26 cellular contexts compared by ENCODE assay signal in the genomic region with DNA sequence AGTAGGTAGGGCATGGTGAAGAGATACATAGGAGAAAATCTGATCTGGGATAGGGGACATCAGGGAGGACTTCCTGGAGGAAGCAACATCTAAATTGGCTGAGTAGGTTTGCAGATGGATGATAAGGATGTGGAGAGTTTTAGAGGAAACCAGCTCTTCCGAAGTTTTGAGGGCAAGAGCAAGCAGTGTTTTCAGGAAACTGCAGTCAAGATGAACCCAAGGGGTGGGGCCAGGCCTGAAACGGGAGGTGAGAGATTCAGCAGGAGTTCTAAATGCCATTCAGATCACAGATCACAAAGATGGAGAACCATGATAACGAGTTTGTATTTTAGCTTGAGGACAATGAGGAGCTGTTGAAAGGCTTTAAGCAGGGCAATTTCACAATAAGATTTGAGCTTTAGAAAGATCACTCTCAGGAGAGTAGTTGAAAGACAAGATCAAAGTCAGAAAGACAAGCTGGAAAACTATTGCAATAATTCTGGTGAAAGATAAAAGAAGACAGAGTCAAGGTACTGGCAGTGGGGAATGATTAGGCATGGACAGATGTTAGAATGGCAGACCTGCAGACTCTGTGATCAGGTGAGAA.
DNase-seq lines count a peak whose midpoint lies in the region; ATAC-seq and TF ChIP-seq lines count a peak whose summit lies in the region.
"Had no signal": no experiment of that assay in that cellular context is flagged by ENCODE, and none has a peak within 500 bp of the region (broad histone marks: within the 10 kb centered on the region; RNA-seq: fewer than 3 reads in every experiment).

No MANE protein-coding gene starts in this region.

- TF ChIP-seq CTCF in upper lobe of left lung (IDR thresholded peaks at IDR 0.05): no peak
- TF ChIP-seq CTCF in SK-N-SH (IDR thresholded peaks at IDR 0.05): no peak

- H4K20me1 ChIP-seq in SK-N-SH (ENCODE audit: insufficient read depth): no peaks in the 10 kb centered on the region

- no peak overlapping the region for H3K4me2 ChIP-seq in SK-N-SH

- no peaks in the 10 kb centered on the region for H3K79me2 ChIP-seq in SK-N-SH (ENCODE audit: insufficient read depth)

- peaks cover 0 to under 1% of the 10 kb centered on the region in 2 donors for H3K36me3 Mint-ChIP-seq in CD4-positive, alpha-beta memory T cell
- H3K36me3 Mint-ChIP-seq in T-helper 2 cell treated with Interferon-gamma antibody and Interleukin-4, amounts not matched to agents 5 μg/mL and 100 μg/mL, for 36 hours (ENCODE audit: low read depth): no peaks in the 10 kb centered on the region

- CTCF ChIA-PET in CD4-positive, alpha-beta memory T cell (lab: Charles Lee; ENCODE audit: partially characterized antibody): interaction anchor here (0.6 to 6.1 kb wide), 3 partner anchors 24 to 312 kb away, joined by 3 to 30 read pairs (median 7); no protein-coding TSS in a partner anchor
- CTCF ChIA-PET in SK-N-SH (lab: Yijun Ruan, JAX): interaction anchor here (0.6 to 6.7 kb wide), 5 partner anchors 10 to 575 kb away, joined by 3 to 68 read pairs (median 4); no protein-coding TSS in a partner anchor

- peak overlapping the region in 2 of 8 donors; percentile 1 to 3 for H3K4me3 Mint-ChIP-seq in CD4-positive, alpha-beta memory T cell
- peak overlapping the region; percentile 0 for H3K4me3 Mint-ChIP-seq in T-helper 2 cell treated with Interferon-gamma antibody and Interleukin-4, amounts not matched to agents 5 μg/mL and 100 μg/mL, for 36 hours
- H3K4me3 Mint-ChIP-seq: activated naive CD8-positive, alpha-beta T cell treated with anti-CD3 and anti-CD28 coated beads, Interleukin-2, amount 50 U/mL, for 24 hours; naive B cell had no signal

- peaks cover 0 to under 1% (median 0%) of the 10 kb centered on the region in 8 donors for H3K9me3 Mint-ChIP-seq in CD4-positive, alpha-beta memory T cell
- peaks cover 1% of the 10 kb centered on the region for H3K9me3 Mint-ChIP-seq in T-helper 2 cell treated with Interferon-gamma antibody and Interleukin-4, amounts not matched to agents 5 μg/mL and 100 μg/mL, for 36 hours

- TF ChIP-seq RAD21 in SK-N-SH (IDR thresholded peaks at IDR 0.05; ENCODE audit: low read length): no peak

- no peaks in the 10 kb centered on the region for H3K27me3 ChIP-seq in CD4-positive, alpha-beta memory T cell (ENCODE audit: insufficient read depth, low read length)
- H3K27me3 ChIP-seq in upper lobe of left lung (no peaks in the 10 kb centered on the region), SK-N-SH (ENCODE audit: insufficient read depth) (no peaks in the 10 kb centered on the region)
- H3K27me3 ChIP-seq: Peyer's patch, vagina had no signal

- intact Hi-C loops in CD4-positive, alpha-beta memory T cell (cut with micrococcal nuclease): loop anchor here (10.0 kb wide), 1 partner anchor 423 kb away; no protein-coding TSS in a partner anchor

- no peak overlapping the region for H2AFZ ChIP-seq in SK-N-SH (ENCODE audit: low read depth)

- no peaks in the 10 kb centered on the region for H3F3A ChIP-seq in SK-N-SH (replicated peaks; ENCODE audit: insufficient read depth)

- no peaks in the 10 kb centered on the region for H3K36me3 ChIP-seq in CD4-positive, alpha-beta memory T cell (ENCODE audit: insufficient read depth, low read length)
- H3K36me3 ChIP-seq in upper lobe of left lung: no peaks in the 10 kb centered on the region
- H3K36me3 ChIP-seq in SK-N-SH (replicated peaks in 1 of 2; ENCODE audit: control insufficient read depth in 1 of 2, insufficient read depth in 2 of 2, low read length in 1 of 2): no peaks in the 10 kb centered on the region
- H3K36me3 ChIP-seq: left ventricle myocardium inferior, Peyer's patch, thoracic aorta, vagina had no signal

- no peak for TF ChIP-seq POLR2A in upper lobe of left lung (IDR thresholded peaks at IDR 0.05)

- H3K4me1 Mint-ChIP-seq in CD4-positive, alpha-beta memory T cell: peaks cover 7 to 12% (median 10%) of the 10 kb centered on the region in 4 donors
- peaks cover 14% of the 10 kb centered on the region for H3K4me1 Mint-ChIP-seq in T-helper 2 cell treated with Interferon-gamma antibody and Interleukin-4, amounts not matched to agents 5 μg/mL and 100 μg/mL, for 36 hours (ENCODE audit: low read depth)
- H3K4me1 Mint-ChIP-seq: naive B cell had no signal

- no peak overlapping the region for H3K9ac ChIP-seq in SK-N-SH

- TF ChIP-seq EP300 in upper lobe of left lung (IDR thresholded peaks at IDR 0.05) (no peak), SK-N-SH (IDR thresholded peaks at IDR 0.05; ENCODE audit: borderline replicate concordance in 1 of 2, low read depth in 1 of 2, low read length in 1 of 2) (no peak)

- H3K9me2 ChIP-seq in SK-N-SH: no peaks in the 10 kb centered on the region

- peaks cover 1 to 5% of the 10 kb centered on the region in 2 donors for H3K27me3 Mint-ChIP-seq in CD4-positive, alpha-beta memory T cell
- H3K27me3 Mint-ChIP-seq in T-helper 2 cell treated with Interferon-gamma antibody and Interleukin-4, amounts not matched to agents 5 μg/mL and 100 μg/mL, for 36 hours (ENCODE audit: low read depth): peaks cover 22% of the 10 kb centered on the region

- H3K9me3 ChIP-seq in CD4-positive, alpha-beta memory T cell (ENCODE audit: control insufficient read depth in 1 of 2, low read length in 2 of 2): no peaks in the 10 kb centered on the region
- H3K9me3 ChIP-seq in upper lobe of left lung (no peaks in the 10 kb centered on the region), SK-N-SH (no peaks in the 10 kb centered on the region)
- H3K9me3 ChIP-seq: left ventricle myocardium inferior, Peyer's patch, psoas muscle, thoracic aorta, vagina had no signal

- no peaks in the 10 kb centered on the region for H3K4me1 ChIP-seq in CD4-positive, alpha-beta memory T cell (ENCODE audit: insufficient read depth, low read length)
- peaks cover 3 to 12% (median 8%) of the 10 kb centered on the region in 4 donors for H3K4me1 ChIP-seq in upper lobe of left lung
- H3K4me1 ChIP-seq in SK-N-SH (ENCODE audit: control insufficient read depth in 1 of 2, insufficient read depth in 2 of 2, low read depth in 1 of 2, low read length in 1 of 2): peaks cover 0 to 7% of the 10 kb centered on the region in 2 experiments; a peak in 2 of 4 replicates

- peak overlapping the region in 5 of 7 donors; percentile 2 to 71 (median 28) for H3K27ac Mint-ChIP-seq in CD4-positive, alpha-beta memory T cell
- H3K27ac Mint-ChIP-seq in T-helper 2 cell treated with Interferon-gamma antibody and Interleukin-4, amounts not matched to agents 5 μg/mL and 100 μg/mL, for 36 hours: peak overlapping the region; percentile 0
- H3K27ac Mint-ChIP-seq: activated naive CD8-positive, alpha-beta T cell treated with anti-CD3 and anti-CD28 coated beads, Interleukin-2, amount 50 U/mL, for 24 hours; naive B cell had no signal

- DNase-seq in activated CD4-positive, alpha-beta T cell treated with anti-CD3 and anti-CD28 coated beads for 48 hours: peak; percentile 16
- no peak for DNase-seq in activated CD4-positive, alpha-beta T cell treated with anti-CD3 and anti-CD28 coated beads, Interleukin-2, amount 50 U/mL, for 48 hours
- DNase-seq in CD4-positive, alpha-beta memory T cell: no peak
- no peak for DNase-seq in T-helper 2 cell treated with Interferon-gamma antibody and Interleukin-4, amounts not matched to agents 5 μg/mL and 100 μg/mL, for 36 hours (ENCODE audit: low spot score)
- DNase-seq in islet precursor cell (peak; percentile 79), upper lobe of left lung (no peak), SK-N-SH (no peak), hypothalamus (lab: John Stamatoyannopoulos, UW) (no peak)
- DNase-seq: activated CD4-positive, alpha-beta T cell treated with anti-CD3 and anti-CD28 coated beads, Interleukin-2, amount 50 U/mL, for 1 hour; activated effector memory CD4-positive, alpha-beta T cell treated with Interleukin-2 at 50 U/mL for 16 hours; activated naive CD8-positive, alpha-beta T cell treated with anti-CD3 and anti-CD28 coated beads, Interleukin-2, amount 50 U/mL, for 24 hours; DMS53; GF-D8; GOT3; left ventricle myocardium inferior; naive B cell; NCI-H1105 treated with DMSO at 0.1 percent for 48 hours; NCI-H2029; NCI-H226; occipital lobe; Peyer's patch; psoas muscle; SIG-M5; stimulated activated naive CD4-positive, alpha-beta T cell treated with Interleukin-2 at 50 U/mL for 16 hours had no signal

- 15 to 28% methylated on average over 3 of the region's 3 CpGs for WGBS in upper lobe of left lung, 2 donors
- 48% methylated on average over 3 of the region's 3 CpGs for WGBS in SK-N-SH (ENCODE audit: low lambda C conversion rate)

- POLR2A ChIA-PET in CD4-positive, alpha-beta memory T cell (lab: Charles Lee; ENCODE audit: partially characterized antibody): no interaction called here
- POLR2A ChIA-PET in SK-N-SH (lab: Yijun Ruan, JAX): no interaction called here

- no peak for ATAC-seq in upper lobe of left lung (ENCODE audit: low FRiP score in 2 of 2)
- ATAC-seq: activated naive CD8-positive, alpha-beta T cell treated with anti-CD3 and anti-CD28 coated beads, Interleukin-2, amount 50 U/mL, for 24 hours; psoas muscle had no signal

- no peak overlapping the region for H3K27ac ChIP-seq in CD4-positive, alpha-beta memory T cell (ENCODE audit: low read depth, low read length)
- H3K27ac ChIP-seq in upper lobe of left lung: no peak overlapping the region
- H3K27ac ChIP-seq in SK-N-SH (ENCODE audit: low read depth in 2 of 2, low read length in 1 of 2): no peak overlapping the region
- H3K27ac ChIP-seq: left ventricle myocardium inferior, psoas muscle, thoracic aorta, vagina had no signal

- no peak overlapping the region for H3K4me3 ChIP-seq in CD4-positive, alpha-beta memory T cell (ENCODE audit: low read length in 2 of 2)
- no peak overlapping the region for H3K4me3 ChIP-seq in upper lobe of left lung
- H3K4me3 ChIP-seq in SK-N-SH (ENCODE audit: low read depth in 2 of 2, low read length in 1 of 2): no peak overlapping the region
- H3K4me3 ChIP-seq: left ventricle myocardium inferior, Peyer's patch, psoas muscle, thoracic aorta, vagina had no signal

TF ChIP-seq in SK-N-SH, 30 proteins besides CTCF, POLR2A, EP300 and RAD21 (continues in another document):
- TF ChIP-seq MEF2A (IDR thresholded peaks at IDR 0.05; ENCODE audit: borderline replicate concordance, low read depth) (no peak), FOSL2 (IDR thresholded peaks at IDR 0.05; ENCODE audit: borderline replicate concordance, low read depth) (no peak), NRF1 (IDR thresholded peaks at IDR 0.05; ENCODE audit: low read depth, low read length) (no peak), YY1 (IDR thresholded peaks at IDR 0.05; ENCODE audit: low read depth) (no peak), MXI1 (IDR thresholded peaks at IDR 0.05; ENCODE audit: low read depth, low read length) (no peak)

Comparison
In these comparisons a context has a peak if more than half of its experiments do, and no peak if none do; other contexts are left out.
1. DNase-seq: peak in activated CD4-positive, alpha-beta T cell treated with anti-CD3 and anti-CD28 coated beads for 48 hours (single experiment) and islet precursor cell (single experiment); none in activated CD4-positive, alpha-beta T cell treated with anti-CD3 and anti-CD28 coated beads, Interleukin-2, amount 50 U/mL, for 48 hours (0 of 2), CD4-positive, alpha-beta memory T cell (0 of 5), T-helper 2 cell treated with Interferon-gamma antibody and Interleukin-4, amounts not matched to agents 5 μg/mL and 100 μg/mL, for 36 hours (single experiment), upper lobe of left lung (0 of 2), SK-N-SH (single experiment) and hypothalamus (0 of 51).